ENCODE assay signal across 12 cellular contexts in the genomic region with DNA sequence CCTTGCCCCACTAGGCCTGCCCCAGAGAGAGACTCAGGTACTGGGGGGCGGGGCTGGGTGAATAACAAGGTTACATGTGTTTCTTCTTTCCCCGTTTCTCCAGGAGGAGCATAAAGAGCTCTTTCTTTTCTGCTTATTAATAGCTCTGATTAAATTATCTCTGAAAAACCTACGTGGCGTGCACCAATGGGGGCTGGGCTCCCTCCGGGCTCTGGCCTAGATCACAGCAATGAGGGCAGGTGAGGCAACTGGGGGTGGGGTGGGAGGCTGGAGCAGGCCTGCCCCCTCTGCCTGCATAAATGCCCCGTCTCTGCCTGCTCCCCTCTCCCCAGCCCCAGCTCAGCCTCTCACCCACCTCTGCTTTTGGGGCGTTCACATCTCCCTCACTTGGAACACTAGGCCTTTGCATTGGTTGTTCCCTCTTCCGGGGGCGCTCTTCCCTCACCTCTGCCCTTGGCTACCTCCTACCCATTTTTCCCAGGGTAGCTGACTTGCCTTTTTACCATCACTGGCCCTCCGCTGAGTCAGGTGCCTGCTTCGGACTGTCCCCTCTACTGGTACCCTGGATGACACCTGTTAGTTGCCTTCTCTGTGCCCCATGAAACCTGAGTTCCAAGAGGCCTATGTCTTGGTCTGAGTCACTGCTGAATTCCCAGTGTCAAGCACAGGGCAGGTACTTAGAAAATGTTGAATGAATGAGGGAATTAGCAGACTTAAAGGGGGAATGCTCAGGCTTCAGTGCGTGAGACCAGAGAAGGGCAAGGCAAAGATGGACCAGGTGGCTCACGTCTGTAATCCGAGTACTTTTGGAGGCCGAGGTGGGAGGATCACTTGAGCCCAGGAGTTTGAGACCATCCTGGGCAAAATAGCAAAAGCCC.
"Had no signal": no experiment of that assay in that cellular context is flagged by ENCODE, and none has a peak within 500 bp of the region (broad histone marks: within the 10 kb centered on the region; RNA-seq: fewer than 3 reads in every experiment).

No MANE protein-coding gene starts in this region.

- ATAC-seq: activated naive CD4-positive, alpha-beta T cell treated with anti-CD3 and anti-CD28 coated beads, Interleukin-2, amount 50 U/mL, for 72 hours; lower lobe of right lung; naive thymus-derived CD8-positive, alpha-beta T cell; stimulated activated naive CD8-positive, alpha-beta T cell treated with anti-CD3 and anti-CD28 coated beads, Interleukin-15, amount 100 ng/mL, for 72 hours had no signal

- H3K27ac Mint-ChIP-seq: activated naive CD4-positive, alpha-beta T cell treated with anti-CD3 and anti-CD28 coated beads, Interleukin-2, amount 50 U/mL, for 72 hours; activated T-cell treated with anti-CD3 and anti-CD28 coated beads, Interleukin-2, amount 50 U/mL, for 24 hours; T-helper 1 cell treated with Interleukin-12 subunit alpha and Interleukin-12 subunit beta and Interleukin-4 antibody, amounts not matched to agents 30 μg/mL and 1 μg/mL, for 36 hours had no signal

- DNase-seq: activated effector memory CD4-positive, alpha-beta T cell treated with Interleukin-2 at 50 U/mL for 16 hours; activated T-cell treated with anti-CD3 and anti-CD28 coated beads, Interleukin-2, amount 50 U/mL, for 24 hours; amniotic stem cell; dermis blood vessel endothelial cell; erythroblast; lower lobe of right lung; naive thymus-derived CD8-positive, alpha-beta T cell; stimulated activated CD4-positive, alpha-beta T cell treated with anti-CD3 and anti-CD28 coated beads, Interleukin-4, amount 100 ng/mL, for 1 hour; stimulated activated naive CD8-positive, alpha-beta T cell treated with anti-CD3 and anti-CD28 coated beads, Interleukin-15, amount 100 ng/mL, for 72 hours had no signal

- H3K9me3 ChIP-seq: lower lobe of right lung had no signal

- H3K36me3 Mint-ChIP-seq: activated naive CD4-positive, alpha-beta T cell treated with anti-CD3 and anti-CD28 coated beads, Interleukin-2, amount 50 U/mL, for 72 hours; brain; naive thymus-derived CD8-positive, alpha-beta T cell had no signal

- H3K4me3 Mint-ChIP-seq: activated T-cell treated with anti-CD3 and anti-CD28 coated beads, Interleukin-2, amount 50 U/mL, for 24 hours; naive thymus-derived CD8-positive, alpha-beta T cell; stimulated activated naive CD8-positive, alpha-beta T cell treated with anti-CD3 and anti-CD28 coated beads, Interleukin-15, amount 100 ng/mL, for 72 hours; T-helper 1 cell treated with Interleukin-12 subunit alpha and Interleukin-12 subunit beta and Interleukin-4 antibody, amounts not matched to agents 30 μg/mL and 1 μg/mL, for 36 hours had no signal

- H3K9me3 Mint-ChIP-seq: activated naive CD4-positive, alpha-beta T cell treated with anti-CD3 and anti-CD28 coated beads, Interleukin-2, amount 50 U/mL, for 72 hours; activated T-cell treated with anti-CD3 and anti-CD28 coated beads, Interleukin-2, amount 50 U/mL, for 24 hours; naive thymus-derived CD8-positive, alpha-beta T cell; stimulated activated naive CD8-positive, alpha-beta T cell treated with anti-CD3 and anti-CD28 coated beads, Interleukin-15, amount 100 ng/mL, for 72 hours; T-helper 1 cell treated with Interleukin-12 subunit alpha and Interleukin-12 subunit beta and Interleukin-4 antibody, amounts not matched to agents 30 μg/mL and 1 μg/mL, for 36 hours had no signal

- H3K27ac ChIP-seq: lower lobe of right lung had no signal

- H3K4me3 ChIP-seq: lower lobe of right lung had no signal

- H3K36me3 ChIP-seq: lower lobe of right lung had no signal
